ENCODE assay signal across 8 cellular contexts in genomic region chr1:113928950-113929749, GRCh38. TPM values are rescaled to one million over a fixed set of nuclear protein-coding genes. Genes with fewer than 3 reads are reported as not detected.
A peak's percentile ranks its signal among the peaks of the same experiment; 100 is the strongest.
DNase-seq lines count a peak whose midpoint lies in the region; ATAC-seq and TF ChIP-seq lines count a peak whose summit lies in the region.

HIPK1 (plus strand) TSS chr1:113929324.

- ATAC-seq in HG03378 (IDR thresholded peaks at IDR 0.05; ENCODE audit: unreplicated experiment): peak; percentile 63

- peak; percentile 71 for TF ChIP-seq POLR2A in GM19099 (IDR thresholded peaks at IDR 0.05; ENCODE audit: extremely low read depth, insufficient read length, low read depth)

- H3K4me3 ChIP-seq in kidney epithelial cell (ENCODE audit: low read depth, low read length): peak within 1 kb of the TSS; percentile 75

- peak; percentile 79 for DNase-seq in AML-193 (lab: John Stamatoyannopoulos, UW)
- peak; percentile 78 for DNase-seq in NCI-H460 (ENCODE audit: extremely low read depth, low read depth)
- DNase-seq in activated CD4-positive, alpha-beta T cell treated with anti-CD3 and anti-CD28 coated beads for 24 hours (ENCODE audit: low read depth in 2 of 2): peak; percentile 84 to 88
- DNase-seq in cerebellum (ENCODE audit: low spot score): peak; percentile 95
- DNase-seq in kidney epithelial cell (ENCODE audit: low read depth): peak; percentile 55
- DNase-seq in stimulated activated CD4-positive, alpha-beta T cell treated with anti-CD3 and anti-CD28 coated beads, Interleukin-15, amount 100 ng/mL, for 48 hours (ENCODE audit: low read depth in 2 of 2): peak; percentile 82 to 91

- TF ChIP-seq CTCF in kidney epithelial cell (IDR thresholded peaks at IDR 0.05; ENCODE audit: insufficient read depth, low read length, poor library complexity, severe bottlenecking): no peak

- no peaks in the 10 kb centered on the region for H3K36me3 ChIP-seq in kidney epithelial cell (ENCODE audit: control insufficient read depth, insufficient read depth, low read length)

- no peaks in the 10 kb centered on the region for H3K27me3 ChIP-seq in kidney epithelial cell (ENCODE audit: control insufficient read depth, insufficient read depth, low read length)

RNA-seq across cellular contexts. Expression of gene HIPK1, which starts in this region (rescaled TPM):
- 15.6 and 16.9 TPM in 2 replicates for total RNA-seq in NCI-H460 (2014; rRNA removed; shearing (Covaris generic))
- polyA plus RNA-seq in NCI-H460 (2014; cell fraction: nucleus; rRNA removed): 7.4 and 9.6 TPM in 2 replicates
- total RNA-seq in cerebellum: 46.9 TPM
- 25.6 and 26.4 TPM in 2 replicates for total RNA-seq in kidney epithelial cell

Comparison
In these comparisons a context has a peak if more than half of its experiments do, and no peak if none do; other contexts are left out.
1. Peak in every context shown above with its lines: DNase-seq, ATAC-seq and H3K4me3 ChIP-seq.